In the genomic region with DNA sequence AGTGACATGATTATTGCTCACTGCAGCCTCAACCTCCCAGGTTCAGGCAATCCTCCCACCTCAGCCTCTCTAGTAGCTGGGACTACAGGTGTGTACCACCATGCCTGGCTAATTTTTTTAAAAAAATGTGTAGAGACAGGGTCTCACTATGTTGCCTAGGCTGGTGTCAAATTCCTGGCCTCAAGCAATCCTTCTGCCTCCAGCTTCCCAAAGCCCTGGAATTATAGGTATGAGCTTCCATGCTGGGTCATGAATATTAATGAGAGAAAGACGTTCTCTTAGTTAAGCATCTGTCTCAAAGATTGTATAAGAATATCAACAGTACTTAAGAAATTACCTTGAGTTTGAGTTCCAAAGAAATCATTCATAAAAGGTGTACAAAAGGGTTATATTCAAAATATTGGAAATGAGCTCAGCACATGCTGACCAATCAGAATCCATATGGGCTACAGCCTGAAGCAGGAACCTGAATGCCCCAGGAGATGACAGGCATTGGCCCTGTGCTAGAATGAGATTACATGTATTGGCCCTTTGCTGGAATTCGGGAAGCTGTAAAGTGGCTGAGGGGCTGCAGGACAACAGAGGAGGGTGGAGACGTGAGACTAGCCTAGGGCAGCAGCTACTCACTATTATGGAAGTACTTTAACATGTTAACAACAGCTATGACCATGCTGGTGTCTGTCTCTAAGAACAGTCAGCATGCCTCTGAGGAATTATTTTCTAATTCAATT, we compare ENCODE assay signal across 16 cellular contexts.
A peak's percentile ranks its signal among the peaks of the same experiment; 100 is the strongest.
DNase-seq lines count a peak whose midpoint lies in the region; ATAC-seq and TF ChIP-seq lines count a peak whose summit lies in the region.
"Had no signal": no experiment of that assay in that cellular context is flagged by ENCODE, and none has a peak within 500 bp of the region (broad histone marks: within the 10 kb centered on the region; RNA-seq: fewer than 3 reads in every experiment).

No MANE protein-coding gene starts in this region.

- H3K9me3 Mint-ChIP-seq in endodermal cell: peaks cover 8% of the 10 kb centered on the region

- H3K23ac ChIP-seq in mesendoderm (ENCODE audit: low read length): no peak overlapping the region

- no peak for TF ChIP-seq POLR2A in right lobe of liver (IDR thresholded peaks at IDR 0.05)

- H3K4me3 ChIP-seq in NT2/D1 (ENCODE audit: insufficient read length, low read depth) (no peak overlapping the region), endodermal cell (ENCODE audit: low read length) (no peak overlapping the region), mesendoderm (ENCODE audit: low read length) (no peak overlapping the region), right lobe of liver (no peak overlapping the region)
- H3K4me3 ChIP-seq: BLaER1 had no signal

- H3K27me3 ChIP-seq in NT2/D1 (ENCODE audit: insufficient read depth, insufficient read length) (no peaks in the 10 kb centered on the region), endodermal cell (ENCODE audit: control insufficient read depth, insufficient read depth, low read length, poor library complexity, severe bottlenecking) (no peaks in the 10 kb centered on the region), mesendoderm (ENCODE audit: insufficient read depth, low read length, poor library complexity) (no peaks in the 10 kb centered on the region), right lobe of liver (no peaks in the 10 kb centered on the region)
- H3K27me3 ChIP-seq: BLaER1 had no signal

- H3K36me3 Mint-ChIP-seq in endodermal cell (ENCODE audit: low read depth): no peaks in the 10 kb centered on the region
- H3K36me3 Mint-ChIP-seq: CD8-positive, alpha-beta memory T cell had no signal

- H3K4me2 ChIP-seq in mesendoderm (ENCODE audit: low read length): no peak overlapping the region
- H3K4me2 ChIP-seq: BLaER1 had no signal

- no peak overlapping the region for H2BK15ac ChIP-seq in mesendoderm (replicated peaks; ENCODE audit: low read depth)

- no peak overlapping the region for H4K8ac ChIP-seq in mesendoderm (ENCODE audit: low read depth, low read length)

- H3K9ac ChIP-seq in NT2/D1 (ENCODE audit: insufficient read length, low read depth) (no peak overlapping the region), endodermal cell (ENCODE audit: extremely low read depth, low read length, poor library complexity, severe bottlenecking) (no peak overlapping the region), mesendoderm (ENCODE audit: low read length) (no peak overlapping the region)
- H3K9ac ChIP-seq: BLaER1 had no signal

- no peak for ATAC-seq in right lobe of liver
- ATAC-seq: HCT116 had no signal

- 70% methylated on average over 3 of the region's 3 CpGs; no CpG with 5 or more reads in 1 of the 2 experiments for whole genome bisulfite sequencing in endodermal cell (ENCODE audit: insufficient coverage in 1 of 2, insufficient read length in 1 of 2), 2 experiments
- no CpG with 5 or more reads among the region's 3 CpGs for WGBS in mesendoderm (ENCODE audit: extremely low coverage, insufficient coverage, low lambda C conversion rate)
- WGBS in right lobe of liver (ENCODE audit: insufficient coverage, low coverage, low lambda C conversion rate, missing lambda C conversion rate): 54% methylated on average over 3 of the region's 3 CpGs

- H3K56ac ChIP-seq in mesendoderm (ENCODE audit: low read length): no peak overlapping the region

- H2BK120ac ChIP-seq in mesendoderm (ENCODE audit: low read depth, low read length): no peak overlapping the region

- H3K79me1 ChIP-seq in mesendoderm (ENCODE audit: low read length): no peaks in the 10 kb centered on the region

- no peak overlapping the region for H2BK5ac ChIP-seq in mesendoderm (ENCODE audit: low read length)

- H3K27ac Mint-ChIP-seq in endodermal cell: no peak overlapping the region
- H3K27ac Mint-ChIP-seq: CD8-positive, alpha-beta memory T cell had no signal

- H3K4me1 ChIP-seq in NT2/D1 (ENCODE audit: insufficient read depth, insufficient read length) (no peaks in the 10 kb centered on the region), endodermal cell (ENCODE audit: control insufficient read depth, insufficient read depth, low read length) (no peaks in the 10 kb centered on the region), mesendoderm (ENCODE audit: control insufficient read depth, low read depth, low read length) (no peaks in the 10 kb centered on the region), right lobe of liver (no peaks in the 10 kb centered on the region)
- H3K4me1 ChIP-seq: Caco-2 had no signal

- H4K5ac ChIP-seq in mesendoderm (ENCODE audit: low read length): no peak overlapping the region

- H3K36me3 ChIP-seq in NT2/D1 (ENCODE audit: insufficient read depth, insufficient read length, low read length) (no peaks in the 10 kb centered on the region), endodermal cell (ENCODE audit: control insufficient read depth, insufficient read depth, low read length) (no peaks in the 10 kb centered on the region), mesendoderm (ENCODE audit: control insufficient read depth, insufficient read depth, low read length) (no peaks in the 10 kb centered on the region), right lobe of liver (no peaks in the 10 kb centered on the region)
- H3K36me3 ChIP-seq: BLaER1 had no signal

- no peaks in the 10 kb centered on the region for H3K79me2 ChIP-seq in mesendoderm (ENCODE audit: control insufficient read depth, insufficient read depth, low read length)

- H3K18ac ChIP-seq in mesendoderm (ENCODE audit: low read length): no peak overlapping the region

- no peak overlapping the region for H3K4ac ChIP-seq in mesendoderm (ENCODE audit: low read depth, low read length)

- TF ChIP-seq CTCF in endodermal cell (conservative IDR thresholded peaks at IDR 0.05) (no peak), right lobe of liver (IDR thresholded peaks at IDR 0.05) (no peak)

- no peak overlapping the region for H3K4me3 Mint-ChIP-seq in endodermal cell
- H3K4me3 Mint-ChIP-seq: CD8-positive, alpha-beta memory T cell had no signal

- DNase-seq in ELF-1 (ENCODE audit: low read depth, low spot score) (peak; percentile 66), NT2/D1 (ENCODE audit: low read depth, low spot score) (peak; percentile 15), endodermal cell (peak; percentile 68), mesendoderm (peak; percentile 69), NCI-H1417 (lab: John Stamatoyannopoulos, UW) (no peak), activated gamma-delta T cell treated with Interleukin-2 at 50 U/mL for 16 hours (no peak), right lobe of liver (no peak)
- DNase-seq: 8988T; AML-193; Caco-2; CD8-positive, alpha-beta memory T cell; DMS79; GOT3; IMR-90 had no signal

- H2AK5ac ChIP-seq in mesendoderm (ENCODE audit: low read length): no peak overlapping the region

- intact Hi-C loops in right lobe of liver (cut with DNase I): no loop called here

- H3K27ac ChIP-seq in endodermal cell (ENCODE audit: low read depth, low read length) (no peak overlapping the region), mesendoderm (ENCODE audit: low read depth, low read length) (no peak overlapping the region), right lobe of liver (no peak overlapping the region)
- H3K27ac ChIP-seq: BLaER1 had no signal

- peaks cover 15% of the 10 kb centered on the region for H3K4me1 Mint-ChIP-seq in endodermal cell
- H3K4me1 Mint-ChIP-seq: CD8-positive, alpha-beta memory T cell had no signal

- H3K9me3 ChIP-seq in NT2/D1 (ENCODE audit: insufficient read depth, low read length): no peaks in the 10 kb centered on the region
- peaks cover 6% of the 10 kb centered on the region for H3K9me3 ChIP-seq in endodermal cell (ENCODE audit: control insufficient read depth, low read length)
- no peaks in the 10 kb centered on the region for H3K9me3 ChIP-seq in right lobe of liver
- H3K9me3 ChIP-seq: BLaER1, Caco-2 had no signal

- no peaks in the 10 kb centered on the region for H3K27me3 Mint-ChIP-seq in endodermal cell (ENCODE audit: insufficient read depth)
- H3K27me3 Mint-ChIP-seq: CD8-positive, alpha-beta memory T cell had no signal

Comparison
In these comparisons a context has a peak if more than half of its experiments do, and no peak if none do; other contexts are left out.
1. DNase-seq: peak in ELF-1 (single experiment), NT2/D1 (single experiment), endodermal cell (single experiment) and mesendoderm (single experiment); none in NCI-H1417 (0 of 3), activated gamma-delta T cell treated with Interleukin-2 at 50 U/mL for 16 hours (single experiment) and right lobe of liver (0 of 3).